Comparison of ENCODE assay signal across 11 cellular contexts in the genomic region with DNA sequence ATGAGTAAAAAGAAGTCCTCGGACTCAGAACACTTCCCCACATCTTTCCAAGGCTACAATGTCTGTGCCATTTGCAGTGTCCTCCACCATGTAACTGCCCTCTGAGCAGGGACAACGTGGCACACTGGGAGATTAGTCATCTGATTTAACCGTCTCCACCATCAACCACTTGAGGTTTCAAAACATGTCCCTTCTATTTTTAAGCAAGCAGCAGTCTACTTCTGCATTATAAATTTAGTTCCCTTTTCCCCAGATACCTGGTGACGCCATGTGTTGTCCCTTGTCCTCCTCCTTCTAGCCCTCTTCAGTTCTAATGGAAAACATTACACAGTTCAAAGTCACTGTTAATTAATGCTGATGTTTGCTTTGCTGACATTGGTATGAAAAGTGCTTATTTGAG. TPM values are rescaled to one million over a fixed set of nuclear protein-coding genes. Genes with fewer than 3 reads are reported as not detected.
DNase-seq lines count a peak whose midpoint lies in the region; ATAC-seq and TF ChIP-seq lines count a peak whose summit lies in the region.
"Had no signal": no experiment of that assay in that cellular context is flagged by ENCODE, and none has a peak within 500 bp of the region (broad histone marks: within the 10 kb centered on the region; RNA-seq: fewer than 3 reads in every experiment).

No MANE protein-coding gene starts in this region.

- no peaks in the 10 kb centered on the region for H3K9me3 Mint-ChIP-seq in stimulated activated naive B cell treated with anti-CD40 and anti-IgM and Interleukin-4, amounts not matched to agents 10 μg/mL and 1 μg/mL and 100 μg/mL, for 72 hours
- H3K9me3 Mint-ChIP-seq in mesothelial cell of epicardium: no peaks in the 10 kb centered on the region

- peaks cover 0 to 4% of the 10 kb centered on the region in 2 donors for H3K36me3 Mint-ChIP-seq in stimulated activated naive B cell treated with anti-CD40 and anti-IgM and Interleukin-4, amounts not matched to agents 10 μg/mL and 1 μg/mL and 100 μg/mL, for 72 hours
- H3K36me3 Mint-ChIP-seq in mesothelial cell of epicardium: no peaks in the 10 kb centered on the region

- H3K4me1 Mint-ChIP-seq in stimulated activated naive B cell treated with anti-CD40 and anti-IgM and Interleukin-4, amounts not matched to agents 10 μg/mL and 1 μg/mL and 100 μg/mL, for 72 hours: peaks cover 11 to 28% of the 10 kb centered on the region in 2 donors
- H3K4me1 Mint-ChIP-seq in mesothelial cell of epicardium: no peaks in the 10 kb centered on the region

- no peak for TF ChIP-seq CTCF in mesothelial cell of epicardium (IDR thresholded peaks at IDR 0.05; ENCODE audit: unreplicated experiment)

- ATAC-seq in HG02884 (IDR thresholded peaks at IDR 0.05; ENCODE audit: unreplicated experiment): peak; percentile 87
- ATAC-seq in stimulated activated naive B cell treated with anti-CD40 and anti-IgM and Interleukin-4, amounts not matched to agents 10 μg/mL and 1 μg/mL and 100 μg/mL, for 72 hours (replicated peaks): peak; percentile 86 to 92
- ATAC-seq: body of pancreas, Panc1 had no signal

- no peaks in the 10 kb centered on the region for H3K27me3 Mint-ChIP-seq in stimulated activated naive B cell treated with anti-CD40 and anti-IgM and Interleukin-4, amounts not matched to agents 10 μg/mL and 1 μg/mL and 100 μg/mL, for 72 hours
- no peaks in the 10 kb centered on the region for H3K27me3 Mint-ChIP-seq in mesothelial cell of epicardium (ENCODE audit: low read depth)

- H3K4me3 Mint-ChIP-seq in stimulated activated naive B cell treated with anti-CD40 and anti-IgM and Interleukin-4, amounts not matched to agents 10 μg/mL and 1 μg/mL and 100 μg/mL, for 72 hours: no peak overlapping the region
- H3K4me3 Mint-ChIP-seq in mesothelial cell of epicardium: no peak overlapping the region

- peak overlapping the region; percentile 89 for H3K27ac Mint-ChIP-seq in stimulated activated naive B cell treated with anti-CD40 and anti-IgM and Interleukin-4, amounts not matched to agents 10 μg/mL and 1 μg/mL and 100 μg/mL, for 72 hours
- no peak overlapping the region for H3K27ac Mint-ChIP-seq in mesothelial cell of epicardium

- DNase-seq in NCI-H510A treated with DMSO at 0.1 percent for 48 hours (lab: John Stamatoyannopoulos, UW) (peak; percentile 35), NCI-H510A (lab: John Stamatoyannopoulos, UW) (no peak), NCI-H187 treated with DMSO at 0.1 percent for 48 hours (lab: John Stamatoyannopoulos, UW) (peak; percentile 96), RKO (ENCODE audit: low spot score) (no peak), cortex of kidney (lab: John Stamatoyannopoulos, UW) (no peak), mesothelial cell of epicardium (ENCODE audit: low spot score in 2 of 2, unreplicated experiment in 2 of 2) (no peak)
- peak; percentile 42 for DNase-seq in stimulated activated naive B cell treated with anti-CD40 and anti-IgM and Interleukin-4, amounts not matched to agents 10 μg/mL and 1 μg/mL and 100 μg/mL, for 72 hours

RNA-seq across cellular contexts. Expression of a gene that starts 52.9 kb away (rescaled TPM):
- total RNA-seq in mesothelial cell of epicardium: 0.09 to 0.14 TPM in 2 of 3 replicates, not detected in the other
- total RNA-seq: HT1080 had no signal

Comparison
In these comparisons a context has a peak if more than half of its experiments do, and no peak if none do; other contexts are left out.
1. DNase-seq: peak in NCI-H510A treated with DMSO at 0.1 percent for 48 hours (single experiment), NCI-H187 treated with DMSO at 0.1 percent for 48 hours (single experiment) and stimulated activated naive B cell treated with anti-CD40 and anti-IgM and Interleukin-4, amounts not matched to agents 10 μg/mL and 1 μg/mL and 100 μg/mL, for 72 hours (single experiment); none in NCI-H510A (single experiment), RKO (single experiment), cortex of kidney (single experiment) and mesothelial cell of epicardium (0 of 2).